1 cellular context compared by ENCODE assay signal in genomic region chr1:155858805-155859233, GRCh38.
TF ChIP-seq lines count a peak whose summit lies in the region.

No MANE protein-coding gene starts in this region.

TF ChIP-seq in K562, 482 proteins besides CTCF, POLR2A, EP300 and RAD21 (continued from another document and continues in another):
- 0 out of 2 replicates have a peak, but pooled peaks have one; percentile 26 for TF ChIP-seq AFF4 (CRISPR knock-in tag; IDR thresholded peaks at IDR 0.05)
- TF ChIP-seq SNRNP70 (optimal IDR thresholded peaks at IDR 0.05; ENCODE audit: low read depth, low read length), result no peak
- no peak for TF ChIP-seq MLX (CRISPR knock-in tag; conservative IDR thresholded peaks at IDR 0.05)
- TF ChIP-seq NFIC (IDR thresholded peaks at IDR 0.05), result no peak
- no peak for TF ChIP-seq PBX2 (CRISPR knock-in tag; IDR thresholded peaks at IDR 0.05; ENCODE audit: low read depth)
- 0 out of 2 replicates have a peak, but pooled peaks have one; percentile 7 for TF ChIP-seq PBX2 (tag; conservative IDR thresholded peaks at IDR 0.05; ENCODE audit: low read depth)
- TF ChIP-seq ZNF584 (CRISPR knock-in tag; IDR thresholded peaks at IDR 0.05; ENCODE audit: low read depth), result no peak
- no peak for TF ChIP-seq GMEB1 (CRISPR knock-in tag; IDR thresholded peaks at IDR 0.05)
- TF ChIP-seq MBD2 (IDR thresholded peaks at IDR 0.05; ENCODE audit: borderline replicate concordance, low read depth), result no peak
- no peak for TF ChIP-seq COPS2 (conservative IDR thresholded peaks at IDR 0.05)
- no peak for TF ChIP-seq RFX7 (CRISPR knock-in tag; IDR thresholded peaks at IDR 0.05)
- no peak for TF ChIP-seq GATA2 (CRISPR knock-in tag; IDR thresholded peaks at IDR 0.05)
- TF ChIP-seq HINFP (tag; conservative IDR thresholded peaks at IDR 0.05; ENCODE audit: low read depth), result no peak
- TF ChIP-seq ARID4B (CRISPR knock-in tag; IDR thresholded peaks at IDR 0.05), result 0 out of 2 replicates have a peak, but pooled peaks have one; percentile 36
- no peak for TF ChIP-seq DIDO1 (tag; IDR thresholded peaks at IDR 0.05; ENCODE audit: low read depth)
- peak; percentile 47 for TF ChIP-seq BRD9 (IDR thresholded peaks at IDR 0.05; ENCODE audit: low read depth, partially characterized antibody)
- TF ChIP-seq TCF7 (IDR thresholded peaks at IDR 0.05; ENCODE audit: borderline replicate concordance), result no peak
- TF ChIP-seq SMAD1 (IDR thresholded peaks at IDR 0.05; ENCODE audit: low read depth, low read length, partially characterized antibody), result no peak
- no peak for TF ChIP-seq JUND (IDR thresholded peaks at IDR 0.05; ENCODE audit: borderline replicate concordance, low read depth, low read length)
- no peak for TF ChIP-seq JUND (tag; IDR thresholded peaks at IDR 0.05; ENCODE audit: borderline replicate concordance, low read depth, low read length)
- TF ChIP-seq ADNP (tag; IDR thresholded peaks at IDR 0.05), result peak; percentile 96
- peak; percentile 45; the same call in 1 of the 2 replicates for TF ChIP-seq SMARCA5 (IDR thresholded peaks at IDR 0.05)
- TF ChIP-seq SREBF1 (IDR thresholded peaks at IDR 0.05; ENCODE audit: borderline replicate concordance, low read depth, low read length), result no peak
- TF ChIP-seq POLR3G (IDR thresholded peaks at IDR 0.05; ENCODE audit: extremely low read depth, insufficient read length, insufficient replicate concordance), result no peak
- no peak for TF ChIP-seq FUS (optimal IDR thresholded peaks at IDR 0.05; ENCODE audit: low read depth, low read length)
- TF ChIP-seq NCOA6 (IDR thresholded peaks at IDR 0.05), result no peak
- TF ChIP-seq TBL1XR1 (IDR thresholded peaks at IDR 0.05; ENCODE audit: low read length in 2 of 2), result no peak
- TF ChIP-seq PTTG1 (tag; IDR thresholded peaks at IDR 0.05; ENCODE audit: low read depth), result no peak
- TF ChIP-seq NFE2L1 (tag; IDR thresholded peaks at IDR 0.05; ENCODE audit: borderline replicate concordance, low read depth), result no peak
- no peak for TF ChIP-seq ZNF121 (CRISPR knock-in tag; conservative IDR thresholded peaks at IDR 0.05)
- no peak for TF ChIP-seq ZKSCAN3 (CRISPR knock-in tag; IDR thresholded peaks at IDR 0.05)
- no peak for TF ChIP-seq FOXJ2 (tag; IDR thresholded peaks at IDR 0.05)
- no peak for TF ChIP-seq ZNF407 (IDR thresholded peaks at IDR 0.05; ENCODE audit: low read depth)
